In the genomic region with DNA sequence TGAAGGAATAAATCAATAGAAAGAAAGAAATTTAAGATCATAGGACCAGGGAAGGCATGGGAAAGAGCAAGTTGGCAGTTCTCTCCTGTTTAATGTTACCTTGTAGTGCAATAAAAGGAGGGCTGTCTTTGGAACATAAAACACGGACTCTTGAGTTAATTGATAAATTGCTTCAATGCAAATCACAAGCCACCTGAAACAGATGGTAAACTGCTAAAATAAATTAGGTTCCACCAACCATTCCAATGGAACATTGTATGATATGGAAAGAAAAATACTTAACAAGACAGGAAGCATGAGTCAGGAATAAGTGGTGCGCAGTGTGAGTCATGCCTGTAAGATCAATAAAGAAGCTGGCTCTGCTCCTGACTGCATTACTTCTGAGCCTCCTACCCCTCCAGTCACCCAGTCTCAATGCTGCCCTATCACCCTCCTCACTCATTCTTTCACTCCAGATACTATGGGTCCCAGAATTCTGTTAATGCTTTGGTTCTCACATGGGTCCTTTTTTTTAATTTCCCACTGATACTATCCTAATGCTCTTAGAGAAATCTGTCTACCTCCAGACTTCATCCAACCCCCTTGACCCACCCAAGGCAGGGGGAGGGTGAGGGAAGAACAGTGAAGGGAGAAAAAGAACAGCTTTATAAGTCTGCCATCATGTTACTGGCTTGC, we compare ENCODE assay signal across 9 cellular contexts.
DNase-seq lines count a peak whose midpoint lies in the region; ATAC-seq lines count a peak whose summit lies in the region.
"Had no signal": no experiment of that assay in that cellular context is flagged by ENCODE, and none has a peak within 500 bp of the region (broad histone marks: within the 10 kb centered on the region; RNA-seq: fewer than 3 reads in every experiment).

No MANE protein-coding gene starts in this region.

- CTCF ChIA-PET in activated CD8-positive, alpha-beta memory T cell treated with anti-CD3 and anti-CD28 coated beads, Interleukin-2, amount 10 ng/mL, durations not matched to agents 7 days and 5 days (lab: Charles Lee) = interaction anchor here (1.2 kb wide), 1 partner anchor 69 kb away, joined by 3 read pairs; no protein-coding TSS in a partner anchor

- ATAC-seq in activated CD8-positive, alpha-beta memory T cell treated with anti-CD3 and anti-CD28 coated beads, Interleukin-2, amount 10 ng/mL, durations not matched to agents 7 days and 5 days = no peak

- no peaks in the 10 kb centered on the region for H4K20me1 ChIP-seq in Karpas-422 (ENCODE audit: insufficient read depth, low read depth, low read length)

- H3K4me3 Mint-ChIP-seq in activated CD8-positive, alpha-beta memory T cell treated with anti-CD3 and anti-CD28 coated beads, Interleukin-2, amount 10 ng/mL, durations not matched to agents 7 days and 5 days = no peak overlapping the region
- H3K4me3 Mint-ChIP-seq: activated naive CD4-positive, alpha-beta T cell treated with anti-CD3 and anti-CD28 coated beads, Interleukin-2, amount 50 U/mL, for 24 hours had no signal

- H3K36me3 Mint-ChIP-seq in activated CD8-positive, alpha-beta memory T cell treated with anti-CD3 and anti-CD28 coated beads, Interleukin-2, amount 10 ng/mL, durations not matched to agents 7 days and 5 days = no peaks in the 10 kb centered on the region
- H3K36me3 Mint-ChIP-seq: activated naive CD4-positive, alpha-beta T cell treated with anti-CD3 and anti-CD28 coated beads, Interleukin-2, amount 50 U/mL, for 24 hours had no signal

- no peak overlapping the region for H3K4me2 ChIP-seq in Karpas-422 (ENCODE audit: low read depth, low read length, poor library complexity, severe bottlenecking)

- no peak overlapping the region for H3K9ac ChIP-seq in Karpas-422 (ENCODE audit: low read length)

- H3K4me3 ChIP-seq in Karpas-422 (ENCODE audit: low read length) = no peak overlapping the region

- no peak overlapping the region for H3K27ac Mint-ChIP-seq in activated CD8-positive, alpha-beta memory T cell treated with anti-CD3 and anti-CD28 coated beads, Interleukin-2, amount 10 ng/mL, durations not matched to agents 7 days and 5 days
- H3K27ac Mint-ChIP-seq: activated naive CD4-positive, alpha-beta T cell treated with anti-CD3 and anti-CD28 coated beads, Interleukin-2, amount 50 U/mL, for 24 hours had no signal

- H3K9me2 ChIP-seq in Karpas-422 (replicated peaks; ENCODE audit: insufficient read depth, low read length) = no peaks in the 10 kb centered on the region

- no peaks in the 10 kb centered on the region for H3K79me2 ChIP-seq in Karpas-422 (ENCODE audit: low read length)

- H3K27ac ChIP-seq in Karpas-422 (ENCODE audit: low read length) = no peak overlapping the region

- no peaks in the 10 kb centered on the region for H3K27me3 Mint-ChIP-seq in activated CD8-positive, alpha-beta memory T cell treated with anti-CD3 and anti-CD28 coated beads, Interleukin-2, amount 10 ng/mL, durations not matched to agents 7 days and 5 days
- H3K27me3 Mint-ChIP-seq: activated naive CD4-positive, alpha-beta T cell treated with anti-CD3 and anti-CD28 coated beads, Interleukin-2, amount 50 U/mL, for 24 hours had no signal

- H3K9me3 Mint-ChIP-seq in activated CD8-positive, alpha-beta memory T cell treated with anti-CD3 and anti-CD28 coated beads, Interleukin-2, amount 10 ng/mL, durations not matched to agents 7 days and 5 days (ENCODE audit: low read depth) = peaks cover 2% of the 10 kb centered on the region
- H3K9me3 Mint-ChIP-seq: activated naive CD4-positive, alpha-beta T cell treated with anti-CD3 and anti-CD28 coated beads, Interleukin-2, amount 50 U/mL, for 24 hours had no signal

- DNase-seq in AG20443 (ENCODE audit: low spot score) = peak; percentile 81
- DNase-seq in HPDE6-E6E7 (ENCODE audit: extremely low spot score) = peak; percentile 96
- peak; percentile 11 for DNase-seq in UCSD-AML1 (lab: John Stamatoyannopoulos, UW; ENCODE audit: unreplicated experiment)
- peak; percentile 91 for DNase-seq in kidney tubule cell (ENCODE audit: low spot score)
- DNase-seq in activated CD8-positive, alpha-beta memory T cell treated with anti-CD3 and anti-CD28 coated beads for 24 hours = no peak
- no peak for DNase-seq in stimulated activated CD4-positive, alpha-beta T cell treated with anti-CD3 and anti-CD28 coated beads, Interleukin-4, amount 100 ng/mL, for 1 hour
- DNase-seq in activated CD8-positive, alpha-beta memory T cell treated with anti-CD3 and anti-CD28 coated beads, Interleukin-2, amount 10 ng/mL, durations not matched to agents 7 days and 5 days = no peak
- DNase-seq in Karpas-422 = no peak

- H3K4me1 Mint-ChIP-seq in activated CD8-positive, alpha-beta memory T cell treated with anti-CD3 and anti-CD28 coated beads, Interleukin-2, amount 10 ng/mL, durations not matched to agents 7 days and 5 days = peaks cover 15% of the 10 kb centered on the region
- H3K4me1 Mint-ChIP-seq: activated naive CD4-positive, alpha-beta T cell treated with anti-CD3 and anti-CD28 coated beads, Interleukin-2, amount 50 U/mL, for 24 hours had no signal

- H3K36me3 ChIP-seq in Karpas-422 (ENCODE audit: insufficient read depth, low read length) = no peaks in the 10 kb centered on the region

- no peaks in the 10 kb centered on the region for H3K4me1 ChIP-seq in Karpas-422 (ENCODE audit: low read length)

- no peak overlapping the region for H2AFZ ChIP-seq in Karpas-422 (ENCODE audit: low read length)

- no peaks in the 10 kb centered on the region for H3K27me3 ChIP-seq in Karpas-422 (ENCODE audit: low read length)

- H3K9me3 ChIP-seq in Karpas-422 (ENCODE audit: low read length) = no peaks in the 10 kb centered on the region

Comparison
In these comparisons a context has a peak if more than half of its experiments do, and no peak if none do; other contexts are left out.
1. DNase-seq: peak in AG20443 (single experiment), HPDE6-E6E7 (single experiment), UCSD-AML1 (single experiment) and kidney tubule cell (single experiment); none in activated CD8-positive, alpha-beta memory T cell treated with anti-CD3 and anti-CD28 coated beads for 24 hours (single experiment), stimulated activated CD4-positive, alpha-beta T cell treated with anti-CD3 and anti-CD28 coated beads, Interleukin-4, amount 100 ng/mL, for 1 hour (single experiment), activated CD8-positive, alpha-beta memory T cell treated with anti-CD3 and anti-CD28 coated beads, Interleukin-2, amount 10 ng/mL, durations not matched to agents 7 days and 5 days (single experiment) and Karpas-422 (single experiment).